Comparison of ENCODE assay signal across 26 cellular contexts in the genomic region with DNA sequence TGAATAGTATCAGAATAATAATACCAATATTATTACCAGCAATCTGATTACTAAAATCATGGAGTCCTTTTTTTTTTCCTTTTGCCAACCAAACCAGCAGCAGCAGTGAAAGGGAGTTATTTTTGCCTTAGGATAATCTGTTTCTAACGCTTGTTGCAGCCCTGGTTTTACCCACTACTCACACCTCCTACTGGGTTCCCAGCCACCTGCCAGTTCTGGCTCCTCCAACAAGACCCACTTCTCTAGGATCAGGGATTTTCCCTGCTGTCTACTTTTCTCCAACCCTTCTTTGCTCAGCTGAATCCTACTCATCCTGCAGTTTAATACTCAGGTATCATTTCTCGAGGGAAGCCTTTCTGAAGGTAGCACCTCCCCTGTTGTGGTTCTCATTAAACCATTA.
"Had no signal": no experiment of that assay in that cellular context is flagged by ENCODE, and none has a peak within 500 bp of the region (broad histone marks: within the 10 kb centered on the region; RNA-seq: fewer than 3 reads in every experiment).

No MANE protein-coding gene starts in this region.

- H3K9me3 Mint-ChIP-seq: activated CD4-positive, alpha-beta T cell treated with anti-CD3 and anti-CD28 coated beads, Interleukin-2, amount 10 ng/mL, durations not matched to agents 7 days and 5 days; T-helper 1 cell treated with Interleukin-12 subunit alpha and Interleukin-12 subunit beta and Interleukin-4 antibody, amounts not matched to agents 30 μg/mL and 1 μg/mL, for 36 hours had no signal

- H3K27ac Mint-ChIP-seq: activated CD4-positive, alpha-beta memory T cell treated with anti-CD3 and anti-CD28 coated beads, Interleukin-2, amount 10 ng/mL, durations not matched to agents 7 days and 5 days; activated CD4-positive, alpha-beta T cell treated with anti-CD3 and anti-CD28 coated beads, Interleukin-2, amount 10 ng/mL, durations not matched to agents 7 days and 5 days; activated naive CD8-positive, alpha-beta T cell treated with anti-CD3 and anti-CD28 coated beads, Interleukin-2, amount 10 ng/mL, durations not matched to agents 7 days and 5 days; T-helper 1 cell treated with Interleukin-12 subunit alpha and Interleukin-12 subunit beta and Interleukin-4 antibody, amounts not matched to agents 30 μg/mL and 1 μg/mL, for 36 hours had no signal

- DNase-seq: activated CD4-positive, alpha-beta memory T cell treated with anti-CD3 and anti-CD28 coated beads, Interleukin-2, amount 10 ng/mL, durations not matched to agents 7 days and 5 days; activated CD4-positive, alpha-beta T cell treated with anti-CD3 and anti-CD28 coated beads, Interleukin-2, amount 10 ng/mL, durations not matched to agents 7 days and 5 days; activated CD4-positive, CD25-positive, alpha-beta regulatory T cell; activated naive CD4-positive, alpha-beta T cell treated with anti-CD3 and anti-CD28 coated beads, Interleukin-2, amount 50 U/mL, for 16 hours; activated naive CD8-positive, alpha-beta T cell treated with anti-CD3 and anti-CD28 coated beads, Interleukin-2, amount 10 ng/mL, durations not matched to agents 7 days and 5 days; activated T-cell treated with anti-CD3 and anti-CD28 coated beads for 4 hours; activated T-cell treated with anti-CD3 and anti-CD28 coated beads, Interleukin-2, amount 50 U/mL, for 48 hours; aorta; central memory CD4-positive, alpha-beta T cell; MG63; NCI-H1105; NCI-H1436; NCI-H1694 treated with DMSO at 0.1 percent for 48 hours; NCI-H2081; NCI-H446; NCI-H526; NCI-H774; NK-92 treated with Interleukin-12 subunit alpha and Interleukin-12 subunit beta, amount 100 ng/mL, for 24 hours; OCI-M1; SHP77 treated with DMSO at 0.1 percent for 48 hours; T-helper 9 cell had no signal

- H3K27ac ChIP-seq: KMS-11 had no signal

- FAIRE-seq: bronchial epithelial cell, RCC 7860, TTC549 had no signal

- H3K4me3 ChIP-seq: MG63 had no signal

- H3K36me3 ChIP-seq: MG63 had no signal

- H3K9ac ChIP-seq: KMS-11 had no signal

- H3K4me2 ChIP-seq: KMS-11 had no signal

- H3K4me3 Mint-ChIP-seq: activated CD4-positive, alpha-beta memory T cell treated with anti-CD3 and anti-CD28 coated beads, Interleukin-2, amount 10 ng/mL, durations not matched to agents 7 days and 5 days; activated CD4-positive, alpha-beta T cell treated with anti-CD3 and anti-CD28 coated beads, Interleukin-2, amount 10 ng/mL, durations not matched to agents 7 days and 5 days; activated naive CD8-positive, alpha-beta T cell treated with anti-CD3 and anti-CD28 coated beads, Interleukin-2, amount 10 ng/mL, durations not matched to agents 7 days and 5 days; T-helper 1 cell treated with Interleukin-12 subunit alpha and Interleukin-12 subunit beta and Interleukin-4 antibody, amounts not matched to agents 30 μg/mL and 1 μg/mL, for 36 hours had no signal

- H3K4me1 Mint-ChIP-seq: activated CD4-positive, alpha-beta memory T cell treated with anti-CD3 and anti-CD28 coated beads, Interleukin-2, amount 10 ng/mL, durations not matched to agents 7 days and 5 days; activated CD4-positive, alpha-beta T cell treated with anti-CD3 and anti-CD28 coated beads, Interleukin-2, amount 10 ng/mL, durations not matched to agents 7 days and 5 days had no signal
